Comparison of ENCODE assay signal across 16 cellular contexts in genomic region chr5:40413747-40414146, GRCh38.
A peak's percentile ranks its signal among the peaks of the same experiment; 100 is the strongest.
DNase-seq lines count a peak whose midpoint lies in the region; ATAC-seq and TF ChIP-seq lines count a peak whose summit lies in the region.
"Had no signal": no experiment of that assay in that cellular context is flagged by ENCODE, and none has a peak within 500 bp of the region (broad histone marks: within the 10 kb centered on the region; RNA-seq: fewer than 3 reads in every experiment).

No MANE protein-coding gene starts in this region.

- intact Hi-C loops in Right ventricle myocardium superior (cut with DNase I) = no loop called here

- H3K4me1 ChIP-seq in ACC112 (ENCODE audit: control insufficient read depth, insufficient read depth, low read length, unreplicated experiment) (peaks cover 23% of the 10 kb centered on the region), RWPE2 (ENCODE audit: insufficient read depth, poor library complexity, severe bottlenecking) (peaks cover 45% of the 10 kb centered on the region)

- H2AFZ ChIP-seq in ACC112 (ENCODE audit: low read length, unreplicated experiment) = no peak overlapping the region

- no peaks in the 10 kb centered on the region for H3K9me3 ChIP-seq in RWPE2 (ENCODE audit: severe bottlenecking)
- H3K9me3 ChIP-seq: vagina had no signal

- no peaks in the 10 kb centered on the region for H3K79me2 ChIP-seq in ACC112 (ENCODE audit: control insufficient read depth, insufficient read depth, low read length, unreplicated experiment)

- H3K27me3 ChIP-seq in ACC112 (ENCODE audit: insufficient read depth, low read length) (no peaks in the 10 kb centered on the region), RWPE2 (ENCODE audit: insufficient read depth, poor library complexity, severe bottlenecking) (no peaks in the 10 kb centered on the region)
- H3K27me3 ChIP-seq: cardiac muscle cell, vagina had no signal

- no peaks in the 10 kb centered on the region for H3K36me3 ChIP-seq in ACC112 (ENCODE audit: insufficient read depth, low read length)
- H3K36me3 ChIP-seq in RWPE2 (ENCODE audit: low read depth) = no peaks in the 10 kb centered on the region
- H3K36me3 ChIP-seq: cardiac muscle cell, left ventricle myocardium inferior, vagina had no signal

- TF ChIP-seq CTCF in RWPE2 (IDR thresholded peaks at IDR 0.05; ENCODE audit: poor library complexity, severe bottlenecking) (no peak), fibroblast of mammary gland (conservative IDR thresholded peaks at IDR 0.05; ENCODE audit: control insufficient read depth, insufficient read depth, low read depth, low read length) (no peak)

- peak; percentile 15 for ATAC-seq in RWPE2 (ENCODE audit: low read depth)
- ATAC-seq in stimulated activated naive CD8-positive, alpha-beta T cell treated with anti-CD3 and anti-CD28 coated beads, Interleukin-15, Interleukin-2, amounts not matched to agents 100 U/mL and 50 U/mL, for 24 hours = no peak
- ATAC-seq in Right ventricle myocardium superior (ENCODE audit: poor library complexity) = no peak

- DNase-seq in HPDE6-E6E7 (ENCODE audit: extremely low spot score) (peak; percentile 54), RWPE2 (ENCODE audit: low spot score) (no peak), fibroblast of mammary gland (ENCODE audit: low read depth) (peak; percentile 61), Right ventricle myocardium superior (no peak), dedifferentiated amniotic fluid mesenchymal stem cell (ENCODE audit: extremely low spot score) (no peak)
- no peak for DNase-seq in activated CD4-positive, alpha-beta T cell treated with anti-CD3 and anti-CD28 coated beads for 4 hours
- DNase-seq in stimulated activated naive CD8-positive, alpha-beta T cell treated with anti-CD3 and anti-CD28 coated beads, Interleukin-15, Interleukin-2, amounts not matched to agents 100 U/mL and 50 U/mL, for 24 hours = no peak
- DNase-seq: CD4-positive, alpha-beta memory T cell; glutamatergic neuron; left ventricle myocardium inferior; NCI-H1694; RPMI8226; SW 1271 had no signal

- no peak overlapping the region for H3K4me3 ChIP-seq in ACC112 (ENCODE audit: low read depth, low read length)
- H3K4me3 ChIP-seq in RWPE2 (ENCODE audit: severe bottlenecking) = no peak overlapping the region
- no peak overlapping the region for H3K4me3 ChIP-seq in fibroblast of mammary gland (ENCODE audit: control insufficient read depth, low read depth, low read length)
- H3K4me3 ChIP-seq: cardiac muscle cell, left ventricle myocardium inferior, vagina had no signal

- H3K27ac ChIP-seq in ACC112 (ENCODE audit: low read depth, low read length) = peak overlapping the region; percentile 51
- peak overlapping the region; percentile 98 for H3K27ac ChIP-seq in RWPE2 (ENCODE audit: poor library complexity, severe bottlenecking)
- H3K27ac ChIP-seq: cardiac muscle cell, vagina had no signal

Comparison
In these comparisons a context has a peak if more than half of its experiments do, and no peak if none do; other contexts are left out.
1. DNase-seq: peak in HPDE6-E6E7 (single experiment) and fibroblast of mammary gland (single experiment); none in RWPE2 (single experiment), activated CD4-positive, alpha-beta T cell treated with anti-CD3 and anti-CD28 coated beads for 4 hours (0 of 2), stimulated activated naive CD8-positive, alpha-beta T cell treated with anti-CD3 and anti-CD28 coated beads, Interleukin-15, Interleukin-2, amounts not matched to agents 100 U/mL and 50 U/mL, for 24 hours (single experiment), Right ventricle myocardium superior (single experiment) and dedifferentiated amniotic fluid mesenchymal stem cell (single experiment).